9 cellular contexts compared by ENCODE assay signal in the genomic region with DNA sequence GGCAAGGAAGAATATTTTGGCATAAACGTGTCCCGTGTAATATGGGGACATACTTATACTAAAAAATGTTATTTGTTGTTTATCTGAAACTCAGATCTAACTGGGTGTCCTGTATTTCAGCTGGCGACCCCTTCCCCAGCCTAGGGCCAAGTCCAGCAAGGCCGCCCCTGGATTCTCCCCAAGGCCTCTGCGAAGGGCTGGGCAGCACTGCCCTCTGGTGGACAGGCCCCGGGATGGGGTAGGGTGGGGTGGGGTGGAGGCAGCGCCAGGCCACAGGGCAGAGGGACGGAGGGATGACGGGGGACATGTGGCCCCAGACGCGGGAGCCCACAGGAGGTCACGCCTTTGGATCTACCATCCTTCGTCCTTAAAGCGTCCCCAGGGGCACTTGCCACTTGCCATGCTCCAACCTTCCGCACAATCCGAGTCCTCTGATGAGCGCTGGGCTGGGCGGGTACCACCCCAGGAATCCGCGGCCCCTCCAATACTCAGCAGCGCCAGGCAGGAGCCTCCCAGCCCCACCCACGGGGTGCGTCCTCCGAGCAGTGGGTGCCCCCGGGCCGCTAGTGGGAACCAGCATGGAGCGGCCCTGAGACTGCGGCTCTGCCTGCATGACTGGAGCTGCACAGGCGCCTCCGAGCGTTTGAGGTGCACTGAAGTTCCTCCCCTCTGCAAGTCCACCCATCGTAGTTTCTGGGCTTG. TPM values are rescaled to one million over a fixed set of nuclear protein-coding genes. Genes with fewer than 3 reads are reported as not detected.
DNase-seq lines count a peak whose midpoint lies in the region; ATAC-seq, FAIRE-seq and TF ChIP-seq lines count a peak whose summit lies in the region.
"Had no signal": no experiment of that assay in that cellular context is flagged by ENCODE, and none has a peak within 500 bp of the region (broad histone marks: within the 10 kb centered on the region; RNA-seq: fewer than 3 reads in every experiment).

No MANE protein-coding gene starts in this region.

- no peak for FAIRE-seq in GM12891 (lab: Jason Lieb, UNC)

- no peak for ATAC-seq in HG03045 (IDR thresholded peaks at IDR 0.05; ENCODE audit: unreplicated experiment)
- ATAC-seq in HG03039 (IDR thresholded peaks at IDR 0.05; ENCODE audit: unreplicated experiment): no peak
- ATAC-seq: effector memory CD8-positive, alpha-beta T cell had no signal

- H3K4me2 ChIP-seq in OCI-LY7 (ENCODE audit: low read length): no peak overlapping the region
- no peak overlapping the region for H3K4me2 ChIP-seq in mesenchymal stem cell (ENCODE audit: low read length, poor library complexity, severe bottlenecking)

- H4K91ac ChIP-seq in mesenchymal stem cell (ENCODE audit: low read length): no peak overlapping the region

- no peaks in the 10 kb centered on the region for H3K27me3 ChIP-seq in colonic mucosa
- peaks cover 6 to 59% of the 10 kb centered on the region in 2 experiments for H3K27me3 ChIP-seq in mesenchymal stem cell (ENCODE audit: control insufficient read depth in 1 of 2, insufficient read depth in 1 of 2, low read length in 2 of 2)

- H3K23ac ChIP-seq in mesenchymal stem cell (ENCODE audit: low read length in 2 of 2): no peak overlapping the region

- TF ChIP-seq POLR2A in GM12891 (IDR thresholded peaks at IDR 0.05; ENCODE audit: low read depth, low read length): no peak

- TF ChIP-seq CTCF in OCI-LY7 (conservative IDR thresholded peaks at IDR 0.05; ENCODE audit: low read length) (peak; percentile 63), colonic mucosa (IDR thresholded peaks at IDR 0.05) (peak; percentile 77)

- H3K4ac ChIP-seq in mesenchymal stem cell (ENCODE audit: low read depth in 1 of 2, low read length in 2 of 2): no peak overlapping the region

- H3K79me2 ChIP-seq in OCI-LY7 (ENCODE audit: insufficient read depth, low read depth, low read length): no peaks in the 10 kb centered on the region

- DNase-seq in A172 (ENCODE audit: low spot score) (peak; percentile 63), GDM1 (lab: John Stamatoyannopoulos, UW) (peak; percentile 38), OCI-LY7 (ENCODE audit: low spot score) (no peak), colonic mucosa (peak; percentile 85), mesenchymal stem cell (peak; percentile 55), GM12891 (ENCODE audit: insufficient read length, low spot score) (no peak)

- H2BK12ac ChIP-seq in mesenchymal stem cell (ENCODE audit: low read length in 2 of 2): no peak overlapping the region

- 56% methylated on average over 28 of the region's 32 CpGs for WGBS in mesenchymal stem cell

- peak overlapping the region; percentile 45 for H4K8ac ChIP-seq in mesenchymal stem cell (ENCODE audit: low read length)

- H3K14ac ChIP-seq in mesenchymal stem cell (ENCODE audit: low read length in 2 of 2): no peak overlapping the region

- H3K9me3 ChIP-seq in OCI-LY7 (ENCODE audit: low read length) (no peaks in the 10 kb centered on the region), colonic mucosa (no peaks in the 10 kb centered on the region), mesenchymal stem cell (ENCODE audit: control insufficient read depth, low read length) (no peaks in the 10 kb centered on the region)

- intact Hi-C loops in OCI-LY7 (cut with micrococcal nuclease; ENCODE audit: unreplicated experiment): no loop called here
- intact Hi-C loops in colonic mucosa (cut with DNase I): no loop called here

- no peaks in the 10 kb centered on the region for H3K9me2 ChIP-seq in OCI-LY7 (ENCODE audit: insufficient read depth, low read length)

- H3K4me1 ChIP-seq in OCI-LY7 (ENCODE audit: insufficient read depth, low read length, poor library complexity, severe bottlenecking) (no peaks in the 10 kb centered on the region), colonic mucosa (peaks cover 38% of the 10 kb centered on the region), mesenchymal stem cell (ENCODE audit: control insufficient read depth, insufficient read depth, low read depth, low read length) (peaks cover 40% of the 10 kb centered on the region)

- H2AFZ ChIP-seq in OCI-LY7 (ENCODE audit: low read length) (no peak overlapping the region), mesenchymal stem cell (ENCODE audit: low read depth, low read length) (no peak overlapping the region)

- CTCF ChIA-PET in OCI-LY7 (lab: Charles Lee; ENCODE audit: unreplicated experiment): no interaction called here

- POLR2A ChIA-PET in OCI-LY7 (lab: Charles Lee): no interaction called here

- H3K36me3 ChIP-seq in OCI-LY7 (ENCODE audit: insufficient read depth, low read length) (no peaks in the 10 kb centered on the region), colonic mucosa (no peaks in the 10 kb centered on the region), mesenchymal stem cell (ENCODE audit: control insufficient read depth in 1 of 2, insufficient read depth in 2 of 2, low read depth in 1 of 2, low read length in 2 of 2) (no peaks in the 10 kb centered on the region)

- peak overlapping the region in 1 of 2 donors; percentile 42 for H3K9ac ChIP-seq in colonic mucosa (ENCODE audit: low read depth in 2 of 2, low read length in 2 of 2)
- no peak overlapping the region for H3K9ac ChIP-seq in mesenchymal stem cell (ENCODE audit: low read length)

- H2BK5ac ChIP-seq in mesenchymal stem cell (ENCODE audit: low read depth, low read length, poor library complexity, severe bottlenecking): no peak overlapping the region

- BruUV-seq in OCI-LY7 (replicated peaks; lab: Mats Ljungman, UMichigan): no TSS peak

- no peak overlapping the region for H3K18ac ChIP-seq in mesenchymal stem cell (ENCODE audit: low read depth in 1 of 2, low read length in 2 of 2)

- no peaks in the 10 kb centered on the region for H3K79me1 ChIP-seq in mesenchymal stem cell (replicated peaks; ENCODE audit: low read length, poor library complexity, severe bottlenecking)

- H4K20me1 ChIP-seq in OCI-LY7 (ENCODE audit: insufficient read depth, low read length): no peaks in the 10 kb centered on the region

- H2BK15ac ChIP-seq in mesenchymal stem cell (ENCODE audit: low read depth, poor library complexity, severe bottlenecking): peak overlapping the region; percentile 35

- no peak overlapping the region for H2AK5ac ChIP-seq in mesenchymal stem cell (ENCODE audit: low read length, severe bottlenecking)

- H3K4me3 ChIP-seq in OCI-LY7 (ENCODE audit: low read depth, low read length, poor library complexity, severe bottlenecking): no peak overlapping the region
- no peak overlapping the region for H3K4me3 ChIP-seq in colonic mucosa
- H3K4me3 ChIP-seq in mesenchymal stem cell (ENCODE audit: insufficient read depth in 1 of 2, low read depth in 1 of 2, low read length in 2 of 2): no peak overlapping the region

- no peak overlapping the region for H2BK120ac ChIP-seq in mesenchymal stem cell (ENCODE audit: low read depth, low read length)

- H3K27ac ChIP-seq in OCI-LY7 (ENCODE audit: low read depth, low read length, poor library complexity, severe bottlenecking): no peak overlapping the region
- H3K27ac ChIP-seq in colonic mucosa: peak overlapping the region; percentile 39
- H3K27ac ChIP-seq in mesenchymal stem cell (ENCODE audit: low read length, poor library complexity, severe bottlenecking): no peak overlapping the region

TF ChIP-seq in GM12891, 5 proteins besides CTCF, POLR2A, EP300 and RAD21:
- TF ChIP-seq SPI1 (IDR thresholded peaks at IDR 0.05; ENCODE audit: low read depth, low read length) (no peak), POU2F2 (IDR thresholded peaks at IDR 0.05; ENCODE audit: low read depth, low read length) (no peak), POLR2AphosphoS5 (IDR thresholded peaks at IDR 0.05; ENCODE audit: low read depth, low read length) (no peak), TAF1 (IDR thresholded peaks at IDR 0.05; ENCODE audit: low read depth, low read length) (no peak), PAX5 (IDR thresholded peaks at IDR 0.05; ENCODE audit: insufficient read depth, low read length, severe bottlenecking) (no peak)

RNA-seq across cellular contexts. Expression of gene AGPAT2, which starts 7.1 kb away (rescaled TPM):
- 79.4 and 88.8 TPM in 2 replicates for total RNA-seq in A172 (2014; rRNA removed; shearing (Covaris generic))
- 20.8 and 29.6 TPM in 2 replicates for total RNA-seq in OCI-LY7 (2014; rRNA removed; shearing (Covaris generic))
- total RNA-seq in OCI-LY7 (2022) (15.2 and 18.3 TPM in 2 replicates), colonic mucosa (100 to 1,000 TPM; 197 to 372 TPM)
- polyA plus RNA-seq in mesenchymal stem cell (2013, experiment 1 of 2): 38.4 TPM
- polyA plus RNA-seq in mesenchymal stem cell (2013, experiment 2 of 2): 36.4 TPM
- polyA plus RNA-seq in GM12891 (2012; ENCODE audit: low read depth, missing spikeins): 5.1 TPM

RNA-seq across cellular contexts. Expression of gene DIPK1B, which starts 18.1 kb away (rescaled TPM):
- total RNA-seq in A172 (2014; rRNA removed; shearing (Covaris generic)): 16.0 and 16.7 TPM in 2 replicates
- 13.3 and 13.9 TPM in 2 replicates for total RNA-seq in OCI-LY7 (2014; rRNA removed; shearing (Covaris generic))
- 0.30 and 0.74 TPM in 2 replicates for total RNA-seq in OCI-LY7 (2022)
- 1 to 10 TPM in 1 of 2 donors, under 1 TPM in 1; 0.82 to 2.8 TPM for total RNA-seq in colonic mucosa
- 5.0 TPM for polyA plus RNA-seq in mesenchymal stem cell (2013, experiment 1 of 2)
- 4.6 TPM for polyA plus RNA-seq in mesenchymal stem cell (2013, experiment 2 of 2)
- polyA plus RNA-seq in GM12891 (2012; ENCODE audit: low read depth, missing spikeins): 0.45 TPM

RNA-seq across cellular contexts. Expression of gene EGFL7, which starts 31.6 kb away (rescaled TPM):
- 110 and 127 TPM in 2 replicates for total RNA-seq in A172 (2014; rRNA removed; shearing (Covaris generic))
- total RNA-seq in OCI-LY7 (2014; rRNA removed; shearing (Covaris generic)): not detected in 2 replicates
- total RNA-seq in OCI-LY7 (2022): not detected in 2 replicates
- total RNA-seq in colonic mucosa: 10 to 100 TPM; 17.3 to 28.4 TPM
- polyA plus RNA-seq in mesenchymal stem cell (2013, experiment 1 of 2): 29.0 TPM
- polyA plus RNA-seq in mesenchymal stem cell (2013, experiment 2 of 2): 30.0 TPM
- polyA plus RNA-seq in GM12891 (2012; ENCODE audit: low read depth, missing spikeins): 0.09 TPM

RNA-seq across cellular contexts. Expression of gene LCN10, which starts 48.4 kb away (rescaled TPM):
- total RNA-seq in A172 (2014; rRNA removed; shearing (Covaris generic)): not detected in 2 replicates
- not detected in 2 replicates for total RNA-seq in OCI-LY7 (2014; rRNA removed; shearing (Covaris generic))
- not detected in 2 replicates for total RNA-seq in OCI-LY7 (2022)
- 1 to 10 TPM in 1 of 2 donors, under 1 TPM in 1; 0.11 to 3.3 TPM for total RNA-seq in colonic mucosa
- polyA plus RNA-seq in mesenchymal stem cell (2013, experiment 1 of 2): not detected
- polyA plus RNA-seq in mesenchymal stem cell (2013, experiment 2 of 2): not detected
- polyA plus RNA-seq in GM12891 (2012; ENCODE audit: low read depth, missing spikeins): 0.77 TPM

RNA-seq across cellular contexts. Expression of gene LCN6, which starts 54.0 kb away (rescaled TPM):
- not detected in 2 replicates for total RNA-seq in A172 (2014; rRNA removed; shearing (Covaris generic))
- total RNA-seq in OCI-LY7 (2014; rRNA removed; shearing (Covaris generic)): not detected in 2 replicates
- total RNA-seq in OCI-LY7 (2022) (not detected in 2 replicates), colonic mucosa (1 to 10 TPM in 1 of 2 donors, under 1 TPM in 1; 0.56 to 1.2 TPM)
- not detected for polyA plus RNA-seq in mesenchymal stem cell (2013, experiment 1 of 2)
- polyA plus RNA-seq in mesenchymal stem cell (2013, experiment 2 of 2): not detected
- 0.15 TPM for polyA plus RNA-seq in GM12891 (2012; ENCODE audit: low read depth, missing spikeins)

Comparison
In these comparisons a context has a peak if more than half of its experiments do, and no peak if none do; other contexts are left out.
1. DNase-seq: peak in A172 (single experiment), GDM1 (single experiment), colonic mucosa (single experiment) and mesenchymal stem cell (single experiment); none in OCI-LY7 (single experiment) and GM12891 (single experiment).
2. RNA of gene EGFL7, which starts 31.6 kb away (total RNA-seq): 110 to 127 TPM in A172 and 17.3 to 28.4 TPM in colonic mucosa; not detected in OCI-LY7; every median in the first group is over 10 times any median in the second.